Comparison of ENCODE assay signal across 21 cellular contexts in genomic region chr9:113709721-113710120, GRCh38.
A peak's percentile ranks its signal among the peaks of the same experiment; 100 is the strongest.
DNase-seq lines count a peak whose midpoint lies in the region; ATAC-seq and TF ChIP-seq lines count a peak whose summit lies in the region.
"Had no signal": no experiment of that assay in that cellular context is flagged by ENCODE, and none has a peak within 500 bp of the region (broad histone marks: within the 10 kb centered on the region; RNA-seq: fewer than 3 reads in every experiment).

No MANE protein-coding gene starts in this region.

- peaks cover 20% of the 10 kb centered on the region for H3K36me3 Mint-ChIP-seq in GM23338 (ENCODE audit: low read depth)
- peaks cover 3 to 16% (median 10%) of the 10 kb centered on the region in 3 experiments; a peak in 5 of 7 replicates for H3K36me3 Mint-ChIP-seq in H9 (ENCODE audit: insufficient read depth in 1 of 3, low read depth in 3 of 3)
- H3K36me3 Mint-ChIP-seq in endodermal cell (ENCODE audit: low read depth): peaks cover 10% of the 10 kb centered on the region

- peaks cover 15% of the 10 kb centered on the region for H3K9me2 ChIP-seq in GM23338 (ENCODE audit: insufficient read depth)

- H3K23me2 ChIP-seq in H9 (ENCODE audit: insufficient read length, low read depth, low read length, poor library complexity, severe bottlenecking): no peaks in the 10 kb centered on the region

- H3K27ac ChIP-seq in GM23338 (ENCODE audit: low read depth) (no peak overlapping the region), H9 (ENCODE audit: insufficient read length, low read depth, low read length) (no peak overlapping the region), endodermal cell (ENCODE audit: low read depth, low read length) (no peak overlapping the region), aorta (ENCODE audit: low read depth in 1 of 2, low read length in 2 of 2) (no peak overlapping the region)
- H3K27ac ChIP-seq: C4-2B, HL-60 had no signal

- H3K36me3 ChIP-seq in GM23338 (ENCODE audit: insufficient read depth) (no peaks in the 10 kb centered on the region), endodermal cell (ENCODE audit: control insufficient read depth, insufficient read depth, low read length) (no peaks in the 10 kb centered on the region), aorta (ENCODE audit: control insufficient read depth in 1 of 2, insufficient read depth in 2 of 2, low read length in 1 of 2) (no peaks in the 10 kb centered on the region)

- no peak overlapping the region for H2AFZ ChIP-seq in GM23338
- no peak overlapping the region for H2AFZ ChIP-seq in H9 (ENCODE audit: low read length)

- no peak overlapping the region for H4K8ac ChIP-seq in H9 (replicated peaks; ENCODE audit: insufficient read length, low read depth, low read length)

- intact Hi-C loops in aorta (cut with DNase I): no loop called here

- no peaks in the 10 kb centered on the region for H3K79me2 ChIP-seq in GM23338 (replicated peaks; ENCODE audit: insufficient read depth)
- H3K79me2 ChIP-seq in H9 (ENCODE audit: insufficient read depth, low read length): no peaks in the 10 kb centered on the region

- H3K23ac ChIP-seq in H9 (ENCODE audit: insufficient read length, low read depth, low read length): no peak overlapping the region

- H3K4me1 Mint-ChIP-seq in GM23338: peaks cover 22% of the 10 kb centered on the region
- peaks cover 19 to 23% of the 10 kb centered on the region in 2 experiments for H3K4me1 Mint-ChIP-seq in H9
- H3K4me1 Mint-ChIP-seq in endodermal cell: peaks cover 19% of the 10 kb centered on the region

- no peak overlapping the region for H3T11ph ChIP-seq in H9 (ENCODE audit: low read length)

- H3K79me1 ChIP-seq in H9 (ENCODE audit: insufficient read depth, low read depth, low read length, poor library complexity, severe bottlenecking): no peaks in the 10 kb centered on the region

- H2BK5ac ChIP-seq in H9 (ENCODE audit: insufficient read length, low read length): no peak overlapping the region

- H2BK15ac ChIP-seq in H9 (ENCODE audit: low read depth, low read length): no peak overlapping the region

- H3K4me3 ChIP-seq in GM23338 (no peak overlapping the region), endodermal cell (ENCODE audit: low read length) (no peak overlapping the region), aorta (ENCODE audit: low read length in 2 of 2) (no peak overlapping the region)
- H3K4me3 ChIP-seq: K562 had no signal

- no peak overlapping the region for H3K4me3 Mint-ChIP-seq in GM23338
- no peak overlapping the region for H3K4me3 Mint-ChIP-seq in H9
- H3K4me3 Mint-ChIP-seq in endodermal cell: no peak overlapping the region
- H3K4me3 Mint-ChIP-seq: CD4-positive, alpha-beta T cell; HFFc6 had no signal

- no peak overlapping the region for H3K14ac ChIP-seq in H9 (ENCODE audit: insufficient read depth, low read length)

- H3K56ac ChIP-seq in H9 (ENCODE audit: insufficient read length, low read depth, low read length): no peak overlapping the region

- H3K27ac Mint-ChIP-seq in GM23338 (no peak overlapping the region), H9 (peak overlapping the region in 1 of 3 experiments; percentile 36; a peak in 1 of 7 replicates), endodermal cell (no peak overlapping the region)
- H3K27ac Mint-ChIP-seq: CD4-positive, alpha-beta T cell; HFFc6 had no signal

- H3K9me3 ChIP-seq in H9 (ENCODE audit: control insufficient read depth, low read depth, low read length): no peaks in the 10 kb centered on the region
- peaks cover 23% of the 10 kb centered on the region for H3K9me3 ChIP-seq in endodermal cell (ENCODE audit: control insufficient read depth, low read length)
- H3K9me3 ChIP-seq in aorta (ENCODE audit: control insufficient read depth, low read length): no peaks in the 10 kb centered on the region
- H3K9me3 ChIP-seq: Caco-2 had no signal

- H3K4me2 ChIP-seq in GM23338 (0 out of 2 replicates have a peak overlapping the region, but pooled peaks have one; percentile 7), H9 (ENCODE audit: insufficient read depth, insufficient read length, low read length) (no peak overlapping the region)

- H2BK120ac ChIP-seq in H9 (ENCODE audit: low read depth, low read length, poor library complexity, severe bottlenecking): no peak overlapping the region

- H3K27me3 Mint-ChIP-seq in GM23338 (ENCODE audit: insufficient read depth, low read depth, poor library complexity) (peaks cover 15% of the 10 kb centered on the region), H9 (ENCODE audit: low read depth) (peaks cover 18% of the 10 kb centered on the region), endodermal cell (ENCODE audit: insufficient read depth) (peaks cover 8% of the 10 kb centered on the region)

- H3K27me3 ChIP-seq in GM23338 (ENCODE audit: insufficient read depth) (no peaks in the 10 kb centered on the region), H9 (ENCODE audit: insufficient read depth, low read length) (peaks cover 2% of the 10 kb centered on the region; the same call in 1 of the 2 replicates), endodermal cell (ENCODE audit: control insufficient read depth, insufficient read depth, low read length, poor library complexity, severe bottlenecking) (no peaks in the 10 kb centered on the region), aorta (ENCODE audit: control insufficient read depth in 1 of 2, insufficient read depth in 2 of 2, low read length in 1 of 2) (no peaks in the 10 kb centered on the region)

- no peaks in the 10 kb centered on the region for H3F3A ChIP-seq in GM23338 (replicated peaks; ENCODE audit: low read depth)

- ATAC-seq in GM23338 (no peak), SK-N-SH treated with all-trans-retinoic acid at 6 μM for 48 hours (no peak), GM18502 (IDR thresholded peaks at IDR 0.05; ENCODE audit: poor library complexity, unreplicated experiment) (no peak), aorta (ENCODE audit: low FRiP score) (no peak)
- ATAC-seq: HCT116, K562 had no signal

- no peak for DNase-seq in GM23338 (ENCODE audit: low spot score)
- peak; percentile 1 for DNase-seq in H9
- peak; percentile 34 for DNase-seq in endodermal cell
- DNase-seq in mesenteric fat pad (ENCODE audit: low spot score): peak; percentile 65
- no peak for DNase-seq in aorta
- DNase-seq in NCI-H2171 treated with DMSO at 0.1 percent for 48 hours (lab: John Stamatoyannopoulos, UW): no peak
- DNase-seq: ACHN; AML-193; Caco-2; CD4-positive, alpha-beta T cell; DMS153; DMS79; GDM1; HFFc6; IMR-90 had no signal

- H2BK20ac ChIP-seq in H9 (ENCODE audit: low read depth, low read length, poor library complexity, severe bottlenecking): no peak overlapping the region

- H3K9me3 Mint-ChIP-seq in GM23338: peaks cover 30% of the 10 kb centered on the region
- H3K9me3 Mint-ChIP-seq in H9: peaks cover 11 to 24% of the 10 kb centered on the region in 2 experiments
- peaks cover 28% of the 10 kb centered on the region for H3K9me3 Mint-ChIP-seq in endodermal cell

- H2BK12ac ChIP-seq in H9 (ENCODE audit: insufficient read length, low read depth, low read length): no peak overlapping the region

- no peak for TF ChIP-seq CTCF in GM23338 (conservative IDR thresholded peaks at IDR 0.05; ENCODE audit: low read depth in 2 of 2)
- TF ChIP-seq CTCF in H9 (conservative IDR thresholded peaks at IDR 0.05): no peak
- TF ChIP-seq CTCF in endodermal cell (conservative IDR thresholded peaks at IDR 0.05): no peak

- peaks cover 11% of the 10 kb centered on the region; the same call in 1 of the 2 replicates for H3K4me1 ChIP-seq in GM23338 (ENCODE audit: insufficient read depth)
- H3K4me1 ChIP-seq in H9 (ENCODE audit: insufficient read depth, low read length): peaks cover 18% of the 10 kb centered on the region; the same call in 1 of the 2 replicates
- peaks cover 12% of the 10 kb centered on the region for H3K4me1 ChIP-seq in endodermal cell (ENCODE audit: control insufficient read depth, insufficient read depth, low read length)
- no peaks in the 10 kb centered on the region for H3K4me1 ChIP-seq in aorta (ENCODE audit: control insufficient read depth in 1 of 2, insufficient read depth in 2 of 2, low read length in 2 of 2)

- no peak overlapping the region for H4K91ac ChIP-seq in H9 (ENCODE audit: insufficient read length, low read depth, low read length)

- no peak overlapping the region for H4K5ac ChIP-seq in H9 (ENCODE audit: insufficient read length, low read depth, low read length)

- H3K4ac ChIP-seq in H9 (ENCODE audit: low read depth, low read length): no peak overlapping the region

- no peak overlapping the region for H3K18ac ChIP-seq in H9 (ENCODE audit: insufficient read length, low read depth, low read length)

- H2AK5ac ChIP-seq in H9 (ENCODE audit: insufficient read length, low read length): no peak overlapping the region

- no peaks in the 10 kb centered on the region for H4K20me1 ChIP-seq in GM23338 (replicated peaks; ENCODE audit: insufficient read depth)
- no peaks in the 10 kb centered on the region for H4K20me1 ChIP-seq in H9 (ENCODE audit: control insufficient read depth, insufficient read depth, insufficient read length)

- no CpG with 5 or more reads among the region's 6 CpGs for WGBS in H9 (ENCODE audit: extremely low coverage, insufficient read length, low lambda C conversion rate)
- WGBS in endodermal cell (ENCODE audit: insufficient coverage in 1 of 2, insufficient read length in 1 of 2), 2 experiments: 91 to 94% methylated on average over 6 of the region's 6 CpGs
- WGBS in aorta, 2 donors: 95 to 97% methylated on average over 6 of the region's 6 CpGs

- H3K9ac ChIP-seq in H9 (ENCODE audit: extremely low read depth, insufficient read length, low read length) (no peak overlapping the region), endodermal cell (ENCODE audit: extremely low read depth, low read length, poor library complexity, severe bottlenecking) (no peak overlapping the region)

TF ChIP-seq in GM23338, 12 proteins besides CTCF, POLR2A, EP300 and RAD21 (continues in another document):
- no peak for TF ChIP-seq EZH2phosphoT487 (IDR thresholded peaks at IDR 0.05; ENCODE audit: unreplicated experiment)

TF ChIP-seq in SK-N-SH treated with all-trans-retinoic acid at 6 μM for 48 hours, 23 proteins besides CTCF, POLR2A, EP300 and RAD21 (continues in another document):
- TF ChIP-seq PATZ1 (CRISPR knock-in tag; IDR thresholded peaks at IDR 0.05; ENCODE audit: borderline replicate concordance): no peak
- no peak for TF ChIP-seq ZFP3 (CRISPR knock-in tag; IDR thresholded peaks at IDR 0.05)
- TF ChIP-seq ZC3H10 (CRISPR knock-in tag; IDR thresholded peaks at IDR 0.05): no peak

Comparison
In these comparisons a context has a peak if more than half of its experiments do, and no peak if none do; other contexts are left out.
1. DNase-seq: peak in H9 (single experiment), endodermal cell (single experiment) and mesenteric fat pad (single experiment); none in GM23338 (single experiment), aorta (0 of 2) and NCI-H2171 treated with DMSO at 0.1 percent for 48 hours (single experiment).